ENCODE assay signal across 9 cellular contexts in the genomic region with DNA sequence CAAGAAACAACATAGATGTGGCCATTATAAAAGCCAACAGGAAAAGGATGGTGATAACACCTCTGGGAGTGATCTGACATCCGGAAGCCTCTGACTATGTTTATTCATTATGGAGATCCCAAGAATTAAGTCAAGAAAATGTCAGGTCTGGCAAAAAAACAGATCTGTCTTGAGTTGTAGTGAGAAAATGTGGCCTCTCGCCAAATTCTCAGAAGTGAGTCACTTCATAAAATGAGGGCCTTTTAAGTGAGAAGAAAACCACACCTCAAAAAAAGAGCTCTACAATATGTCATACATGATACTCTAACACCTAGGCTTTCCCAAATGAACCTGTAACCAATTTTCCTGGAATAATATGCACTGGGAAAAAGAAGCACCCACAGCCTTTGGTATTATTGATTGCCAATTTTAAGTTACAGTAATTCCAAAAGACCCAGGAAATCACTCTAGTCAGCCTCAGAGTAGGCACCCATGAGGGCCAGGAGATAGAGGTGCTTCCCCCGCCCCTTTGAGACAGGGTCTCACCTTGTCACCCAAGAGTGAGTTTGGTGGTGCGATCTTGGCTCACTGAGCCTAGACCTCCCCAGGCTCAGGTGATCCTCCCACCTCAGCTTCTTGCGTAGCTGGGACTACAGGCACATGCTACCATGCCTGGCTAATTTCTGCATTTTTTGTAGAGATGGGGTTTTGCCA. TPM values are rescaled to one million over a fixed set of nuclear protein-coding genes. Genes with fewer than 3 reads are reported as not detected.
DNase-seq lines count a peak whose midpoint lies in the region; ATAC-seq and TF ChIP-seq lines count a peak whose summit lies in the region.
"Had no signal": no experiment of that assay in that cellular context is flagged by ENCODE, and none has a peak within 500 bp of the region (broad histone marks: within the 10 kb centered on the region; RNA-seq: fewer than 3 reads in every experiment).

No MANE protein-coding gene starts in this region.

- in situ Hi-C loops in GM23248 (cut with MboI): no loop called here

- TF ChIP-seq CTCF in esophagus squamous epithelium (IDR thresholded peaks at IDR 0.05): no peak

- H3K4me1 ChIP-seq in GM23248 (ENCODE audit: insufficient read depth): no peaks in the 10 kb centered on the region
- H3K4me1 ChIP-seq in esophagus squamous epithelium: peaks cover 0 to 13% (median 3%) of the 10 kb centered on the region in 3 donors
- H3K4me1 ChIP-seq: colonic mucosa had no signal

- H3K27ac Mint-ChIP-seq in natural killer cell treated with Interleukin-12 subunit alpha and Interleukin-12 subunit beta and Interleukin-15 and Interleukin-18, amount 100 ng/mL, for 72 hours: peak overlapping the region; percentile 89 to 94

- H3K9me3 ChIP-seq in GM23248 (ENCODE audit: low read depth) (no peaks in the 10 kb centered on the region), esophagus squamous epithelium (peaks cover 0 to 15% (median 8%) of the 10 kb centered on the region in 3 donors)
- H3K9me3 ChIP-seq: colonic mucosa had no signal

- no peak overlapping the region for H2AFZ ChIP-seq in GM23248

- WGBS in GM23248 (ENCODE audit: low coverage in 1 of 2, low lambda C conversion rate in 2 of 2, missing lambda C conversion rate in 2 of 2), 2 experiments: 69 to 70% methylated on average over 4 to 5 of the region's 5 CpGs
- WGBS in esophagus squamous epithelium, 2 donors: 65 to 76% methylated on average over 5 of the region's 5 CpGs

- H3K27me3 ChIP-seq in GM23248 (replicated peaks; ENCODE audit: insufficient read depth) (0 out of 2 replicates have a peak, but pooled peaks cover 7% of the 10 kb centered on the region), esophagus squamous epithelium (no peaks in the 10 kb centered on the region)
- H3K27me3 ChIP-seq: colonic mucosa had no signal

- peak overlapping the region; percentile 72 for H3K4me3 Mint-ChIP-seq in natural killer cell treated with Interleukin-12 subunit alpha and Interleukin-12 subunit beta and Interleukin-15 and Interleukin-18, amount 100 ng/mL, for 72 hours

- H3K9me2 ChIP-seq in GM23248 (ENCODE audit: insufficient read depth): no peaks in the 10 kb centered on the region

- no peaks in the 10 kb centered on the region for H4K20me1 ChIP-seq in GM23248 (ENCODE audit: insufficient read depth)

- H3K4me1 Mint-ChIP-seq in natural killer cell treated with Interleukin-12 subunit alpha and Interleukin-12 subunit beta and Interleukin-15 and Interleukin-18, amount 100 ng/mL, for 72 hours (ENCODE audit: low read depth in 2 of 2): peaks cover 78 to 89% of the 10 kb centered on the region in 2 donors

- intact Hi-C loops in left colon (cut with DNase I, micrococcal nuclease) (no loop called here), esophagus squamous epithelium (cut with DNase I) (no loop called here)

- peaks cover 3% of the 10 kb centered on the region for H3K9me3 Mint-ChIP-seq in natural killer cell treated with Interleukin-12 subunit alpha and Interleukin-12 subunit beta and Interleukin-15 and Interleukin-18, amount 100 ng/mL, for 72 hours

- no peak for TF ChIP-seq POLR2A in esophagus squamous epithelium (IDR thresholded peaks at IDR 0.05)

- no peak overlapping the region for H3K27ac ChIP-seq in GM23248
- H3K27ac ChIP-seq in esophagus squamous epithelium: peak overlapping the region in 2 of 4 donors; percentile 3 to 46
- H3K27ac ChIP-seq: colonic mucosa had no signal

- peaks cover 10% of the 10 kb centered on the region for H3K36me3 Mint-ChIP-seq in natural killer cell treated with Interleukin-12 subunit alpha and Interleukin-12 subunit beta and Interleukin-15 and Interleukin-18, amount 100 ng/mL, for 72 hours

- H3K79me2 ChIP-seq in GM23248 (ENCODE audit: insufficient read depth): no peaks in the 10 kb centered on the region

- no peak overlapping the region for H3K4me2 ChIP-seq in GM23248 (ENCODE audit: unreplicated experiment)

- peak; percentile 70 to 85 for ATAC-seq in natural killer cell treated with Interleukin-12 subunit alpha and Interleukin-12 subunit beta and Interleukin-15 and Interleukin-18, amount 100 ng/mL, for 72 hours
- no peak for ATAC-seq in left colon
- no peak for ATAC-seq in HG02571 (IDR thresholded peaks at IDR 0.05; ENCODE audit: unreplicated experiment)

- DNase-seq in GM23248 (peak; percentile 51), T-helper 1 cell (peak in 4 of 5 donors; percentile 19 to 91 (median 28)), astrocyte of the hippocampus (ENCODE audit: low read depth, low spot score) (peak; percentile 56), left colon (no peak), esophagus squamous epithelium (lab: John Stamatoyannopoulos, UW) (no peak), DMS 273 (lab: John Stamatoyannopoulos, UW; ENCODE audit: unreplicated experiment) (no peak)
- peak; percentile 82 for DNase-seq in natural killer cell treated with Interleukin-12 subunit alpha and Interleukin-12 subunit beta and Interleukin-15 and Interleukin-18, amount 100 ng/mL, for 72 hours (ENCODE audit: low spot score)
- DNase-seq: colonic mucosa had no signal

- H3K4me3 ChIP-seq in GM23248 (no peak overlapping the region), esophagus squamous epithelium (no peak overlapping the region)
- H3K4me3 ChIP-seq: colonic mucosa had no signal

- H3K27me3 Mint-ChIP-seq in natural killer cell treated with Interleukin-12 subunit alpha and Interleukin-12 subunit beta and Interleukin-15 and Interleukin-18, amount 100 ng/mL, for 72 hours: no peaks in the 10 kb centered on the region

- H3K9ac ChIP-seq in GM23248: no peak overlapping the region

- H3K36me3 ChIP-seq in GM23248 (ENCODE audit: low read depth) (no peaks in the 10 kb centered on the region), esophagus squamous epithelium (no peaks in the 10 kb centered on the region)
- H3K36me3 ChIP-seq: colonic mucosa had no signal

- no peaks in the 10 kb centered on the region for H3F3A ChIP-seq in GM23248 (ENCODE audit: insufficient read depth)

RNA-seq across cellular contexts. Expression of a gene that starts 38.0 kb away (rescaled TPM):
- not detected in 2 replicates for total RNA-seq in GM23248 (2014; rRNA removed; shearing (Covaris generic))
- polyA plus RNA-seq in GM23248 (2016; fragmentation: Nextera tagmentation; extraction: Ambion mirVana): not detected in 2 replicates
- 1 to 10 TPM in 1 of 2 donors, under 1 TPM in 1; 0.55 to 4.3 TPM for total RNA-seq in natural killer cell treated with Interleukin-12 subunit alpha and Interleukin-12 subunit beta and Interleukin-15 and Interleukin-18, amount 100 ng/mL, for 72 hours
- under 1 TPM in 1 of 2 donors, not detected in 1; 0.28 TPM for total RNA-seq in left colon
- not detected for total RNA-seq in esophagus squamous epithelium
- total RNA-seq: colonic mucosa had no signal

Comparison
In these comparisons a context has a peak if more than half of its experiments do, and no peak if none do; other contexts are left out.
1. DNase-seq: peak in GM23248 (single experiment), T-helper 1 cell (4 of 5), astrocyte of the hippocampus (single experiment) and natural killer cell treated with Interleukin-12 subunit alpha and Interleukin-12 subunit beta and Interleukin-15 and Interleukin-18, amount 100 ng/mL, for 72 hours (single experiment); none in left colon (0 of 2), esophagus squamous epithelium (single experiment) and DMS 273 (single experiment).
2. ATAC-seq: peak in natural killer cell treated with Interleukin-12 subunit alpha and Interleukin-12 subunit beta and Interleukin-15 and Interleukin-18, amount 100 ng/mL, for 72 hours (2 of 2); none in left colon (single experiment) and HG02571 (single experiment).